Comparison of ENCODE assay signal across 13 cellular contexts in the genomic region with DNA sequence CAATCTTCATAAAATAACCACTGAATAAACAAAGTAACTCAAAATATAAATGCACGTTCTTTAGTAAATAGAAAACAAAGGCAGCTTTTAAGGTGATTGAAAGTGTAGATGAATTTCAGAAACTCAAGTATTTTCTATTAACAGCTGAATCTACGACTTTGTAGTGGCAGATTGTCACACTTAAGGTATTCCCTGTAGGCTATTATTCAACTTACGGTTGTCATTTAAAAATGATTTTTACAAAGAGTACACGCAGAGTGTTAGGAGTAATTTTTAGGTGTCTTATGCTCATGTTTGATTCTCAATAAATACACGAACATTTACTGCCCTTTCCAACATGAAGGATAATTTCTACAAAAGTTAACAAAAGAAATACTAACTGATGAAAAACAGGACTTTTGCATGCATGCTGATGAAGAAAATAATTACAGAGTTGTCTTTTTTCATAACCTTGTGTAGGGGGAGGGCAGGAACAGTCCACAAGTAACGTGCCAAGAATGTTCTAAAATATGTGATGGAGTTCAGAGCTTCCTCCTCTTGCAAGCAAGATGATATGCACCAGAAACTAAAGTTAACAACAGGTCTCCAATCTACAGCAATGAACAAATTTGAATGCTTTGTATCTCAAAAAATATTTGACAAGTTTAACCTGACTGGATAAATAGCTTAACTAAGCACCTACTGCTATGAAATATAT. TPM values are rescaled to one million over a fixed set of nuclear protein-coding genes. Genes with fewer than 3 reads are reported as not detected.
DNase-seq lines count a peak whose midpoint lies in the region; ATAC-seq and TF ChIP-seq lines count a peak whose summit lies in the region.
"Had no signal": no experiment of that assay in that cellular context is flagged by ENCODE, and none has a peak within 500 bp of the region (broad histone marks: within the 10 kb centered on the region; RNA-seq: fewer than 3 reads in every experiment).

No MANE protein-coding gene starts in this region.

- DNase-seq in dedifferentiated amniotic fluid mesenchymal stem cell (ENCODE audit: extremely low spot score) (peak; percentile 49), iris pigment epithelial cell (ENCODE audit: low read depth) (peak; percentile 72), right lobe of liver (no peak)
- no peak for DNase-seq in activated CD4-positive, alpha-beta T cell treated with anti-CD3 and anti-CD28 coated beads, Interleukin-2, amount 50 U/mL, for 48 hours
- no peak for DNase-seq in T-helper 2 cell treated with Interferon-gamma antibody and Interleukin-4, amounts not matched to agents 5 μg/mL and 100 μg/mL, for 36 hours (ENCODE audit: low spot score)
- DNase-seq: activated CD4-positive, alpha-beta memory T cell treated with anti-CD3 and anti-CD28 coated beads for 36 hours; hypothalamus; mucosa of descending colon; NCI-H146 had no signal

- no peaks in the 10 kb centered on the region for H3K27me3 Mint-ChIP-seq in activated T-helper 17 cell treated with anti-CD3 and anti-CD28 coated beads, Interleukin-2, amount 50 U/mL, for 72 hours
- no peaks in the 10 kb centered on the region for H3K27me3 Mint-ChIP-seq in T-helper 2 cell treated with Interferon-gamma antibody and Interleukin-4, amounts not matched to agents 5 μg/mL and 100 μg/mL, for 36 hours (ENCODE audit: low read depth)
- H3K27me3 Mint-ChIP-seq: activated CD4-positive, alpha-beta memory T cell treated with anti-CD3 and anti-CD28 coated beads for 36 hours; dendritic cell treated with granulocyte-macrophage colony-stimulating factor and Interleukin-4, amounts not matched to agents 40 ng/mL and 50 ng/mL, for 4 days had no signal

- peak overlapping the region; percentile 58 for H3K27ac ChIP-seq in ACC112 (ENCODE audit: low read depth, low read length)
- H3K27ac ChIP-seq in right lobe of liver, result no peak overlapping the region

- no peaks in the 10 kb centered on the region for H3K9me3 Mint-ChIP-seq in activated T-helper 17 cell treated with anti-CD3 and anti-CD28 coated beads, Interleukin-2, amount 50 U/mL, for 72 hours
- no peaks in the 10 kb centered on the region for H3K9me3 Mint-ChIP-seq in T-helper 2 cell treated with Interferon-gamma antibody and Interleukin-4, amounts not matched to agents 5 μg/mL and 100 μg/mL, for 36 hours
- H3K9me3 Mint-ChIP-seq: activated CD4-positive, alpha-beta memory T cell treated with anti-CD3 and anti-CD28 coated beads for 36 hours; dendritic cell treated with granulocyte-macrophage colony-stimulating factor and Interleukin-4, amounts not matched to agents 40 ng/mL and 50 ng/mL, for 4 days had no signal

- H2AFZ ChIP-seq in ACC112 (ENCODE audit: low read length, unreplicated experiment), result no peak overlapping the region

- H3K27ac Mint-ChIP-seq in activated T-helper 17 cell treated with anti-CD3 and anti-CD28 coated beads, Interleukin-2, amount 50 U/mL, for 72 hours, result no peak overlapping the region
- H3K27ac Mint-ChIP-seq in T-helper 2 cell treated with Interferon-gamma antibody and Interleukin-4, amounts not matched to agents 5 μg/mL and 100 μg/mL, for 36 hours, result no peak overlapping the region
- H3K27ac Mint-ChIP-seq: activated CD4-positive, alpha-beta memory T cell treated with anti-CD3 and anti-CD28 coated beads for 36 hours; dendritic cell treated with granulocyte-macrophage colony-stimulating factor and Interleukin-4, amounts not matched to agents 40 ng/mL and 50 ng/mL, for 4 days had no signal

- ATAC-seq in activated T-helper 17 cell treated with anti-CD3 and anti-CD28 coated beads, Interleukin-2, amount 50 U/mL, for 72 hours (replicated peaks), result no peak
- ATAC-seq in right lobe of liver, result no peak
- ATAC-seq: mucosa of descending colon had no signal

- peaks cover 56% of the 10 kb centered on the region for H3K4me1 ChIP-seq in ACC112 (ENCODE audit: control insufficient read depth, insufficient read depth, low read length, unreplicated experiment)
- H3K4me1 ChIP-seq in right lobe of liver, result no peaks in the 10 kb centered on the region

- H3K9me3 ChIP-seq in right lobe of liver, result no peaks in the 10 kb centered on the region
- H3K9me3 ChIP-seq: mucosa of descending colon had no signal

- no peak for TF ChIP-seq EP300 in Ishikawa (IDR thresholded peaks at IDR 0.05; ENCODE audit: borderline replicate concordance)

- no peak overlapping the region for H3K4me3 Mint-ChIP-seq in activated T-helper 17 cell treated with anti-CD3 and anti-CD28 coated beads, Interleukin-2, amount 50 U/mL, for 72 hours
- H3K4me3 Mint-ChIP-seq in T-helper 2 cell treated with Interferon-gamma antibody and Interleukin-4, amounts not matched to agents 5 μg/mL and 100 μg/mL, for 36 hours, result no peak overlapping the region
- H3K4me3 Mint-ChIP-seq: activated CD4-positive, alpha-beta memory T cell treated with anti-CD3 and anti-CD28 coated beads for 36 hours; dendritic cell treated with granulocyte-macrophage colony-stimulating factor and Interleukin-4, amounts not matched to agents 40 ng/mL and 50 ng/mL, for 4 days had no signal

- no peak for TF ChIP-seq CTCF in right lobe of liver (IDR thresholded peaks at IDR 0.05)

- 62% methylated on average over 6 of the region's 6 CpGs for WGBS in right lobe of liver (ENCODE audit: insufficient coverage, low coverage, low lambda C conversion rate, missing lambda C conversion rate)

- H3K4me1 Mint-ChIP-seq in activated T-helper 17 cell treated with anti-CD3 and anti-CD28 coated beads, Interleukin-2, amount 50 U/mL, for 72 hours, result no peaks in the 10 kb centered on the region
- no peaks in the 10 kb centered on the region for H3K4me1 Mint-ChIP-seq in T-helper 2 cell treated with Interferon-gamma antibody and Interleukin-4, amounts not matched to agents 5 μg/mL and 100 μg/mL, for 36 hours (ENCODE audit: low read depth)

- no peak for TF ChIP-seq POLR2A in right lobe of liver (IDR thresholded peaks at IDR 0.05)

- H3K36me3 ChIP-seq in ACC112 (ENCODE audit: insufficient read depth, low read length) (peaks cover 44% of the 10 kb centered on the region), right lobe of liver (no peaks in the 10 kb centered on the region)

- no peaks in the 10 kb centered on the region for H3K27me3 ChIP-seq in ACC112 (ENCODE audit: insufficient read depth, low read length)
- no peaks in the 10 kb centered on the region for H3K27me3 ChIP-seq in right lobe of liver

- H3K79me2 ChIP-seq in ACC112 (ENCODE audit: control insufficient read depth, insufficient read depth, low read length, unreplicated experiment), result peaks cover 96% of the 10 kb centered on the region

- intact Hi-C loops in right lobe of liver (cut with DNase I), result no loop called here

- H3K36me3 Mint-ChIP-seq in activated T-helper 17 cell treated with anti-CD3 and anti-CD28 coated beads, Interleukin-2, amount 50 U/mL, for 72 hours (ENCODE audit: low read depth), result no peaks in the 10 kb centered on the region
- peaks cover 2% of the 10 kb centered on the region for H3K36me3 Mint-ChIP-seq in T-helper 2 cell treated with Interferon-gamma antibody and Interleukin-4, amounts not matched to agents 5 μg/mL and 100 μg/mL, for 36 hours (ENCODE audit: low read depth)
- H3K36me3 Mint-ChIP-seq: activated CD4-positive, alpha-beta memory T cell treated with anti-CD3 and anti-CD28 coated beads for 36 hours had no signal

- no peak for TF ChIP-seq RAD21 in Ishikawa (IDR thresholded peaks at IDR 0.05; ENCODE audit: low read depth)

- peak overlapping the region; percentile 52 for H3K4me3 ChIP-seq in ACC112 (ENCODE audit: low read depth, low read length)
- no peak overlapping the region for H3K4me3 ChIP-seq in right lobe of liver
- H3K4me3 ChIP-seq: mucosa of descending colon had no signal

TF ChIP-seq in Ishikawa, 13 proteins besides CTCF, POLR2A, EP300 and RAD21:
- no peak; the same call in 1 of the 2 replicates for TF ChIP-seq NFIC (IDR thresholded peaks at IDR 0.05)
- TF ChIP-seq TEAD4 (IDR thresholded peaks at IDR 0.05), result peak; percentile 60

RNA-seq across cellular contexts. Expression of gene DCBLD2, which starts 16.7 kb away (rescaled TPM):
- 1 to 10 TPM; 2.5 to 3.6 TPM for total RNA-seq in activated T-helper 17 cell treated with anti-CD3 and anti-CD28 coated beads, Interleukin-2, amount 50 U/mL, for 72 hours
- total RNA-seq in right lobe of liver, result 10 to 100 TPM in 4 of 6 experiments, 1 to 10 TPM in 2; 8.1 to 11.3 (median 10.6) TPM

Comparison
In these comparisons a context has a peak if more than half of its experiments do, and no peak if none do; other contexts are left out.
1. DNase-seq: peak in dedifferentiated amniotic fluid mesenchymal stem cell (single experiment) and iris pigment epithelial cell (single experiment); none in activated CD4-positive, alpha-beta T cell treated with anti-CD3 and anti-CD28 coated beads, Interleukin-2, amount 50 U/mL, for 48 hours (0 of 2), T-helper 2 cell treated with Interferon-gamma antibody and Interleukin-4, amounts not matched to agents 5 μg/mL and 100 μg/mL, for 36 hours (single experiment) and right lobe of liver (0 of 3).